8 cellular contexts compared by ENCODE assay signal in the genomic region with DNA sequence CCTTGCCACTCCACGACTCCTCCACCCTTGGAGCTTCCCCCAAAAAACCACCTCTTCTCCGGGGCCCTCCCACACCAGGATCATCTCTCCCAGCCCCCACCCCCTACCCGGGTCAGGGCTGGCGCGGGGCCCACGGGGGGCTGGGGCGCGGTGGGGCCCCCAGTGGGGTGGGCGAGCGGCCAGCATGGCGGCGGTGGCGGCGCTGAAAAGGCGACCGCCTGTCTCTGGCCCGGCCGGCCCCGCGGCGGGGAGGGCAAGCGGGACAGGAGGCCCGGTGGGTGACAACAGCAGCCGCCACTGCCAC. TPM values are rescaled to one million over a fixed set of nuclear protein-coding genes. Genes with fewer than 3 reads are reported as not detected.
DNase-seq lines count a peak whose midpoint lies in the region; ATAC-seq and TF ChIP-seq lines count a peak whose summit lies in the region.

No MANE protein-coding gene starts in this region.

- H3K4me2 ChIP-seq in skeletal muscle satellite cell (ENCODE audit: low read length), result peak overlapping the region; percentile 86

- peaks cover 69% of the 10 kb centered on the region for H3K36me3 ChIP-seq in SK-N-MC (ENCODE audit: insufficient read depth, low read length)
- H3K36me3 ChIP-seq in skeletal muscle satellite cell (ENCODE audit: insufficient read depth, low read length), result peaks cover 59% of the 10 kb centered on the region

- H3K27ac ChIP-seq in SK-N-MC, result peak overlapping the region; percentile 42; the same call in 1 of the 2 replicates

- DNase-seq in SK-N-MC (ENCODE audit: low read depth, low spot score), result no peak
- no peak for DNase-seq in fibroblast of villous mesenchyme (ENCODE audit: low read depth)
- no peak for DNase-seq in stimulated activated CD4-positive, alpha-beta T cell treated with anti-CD3 and anti-CD28 coated beads, Interleukin-4, amount 100 ng/mL, for 1 hour
- no peak for DNase-seq in DMS153 (lab: John Stamatoyannopoulos, UW)

- H3K9me3 ChIP-seq in SK-N-MC (ENCODE audit: low read depth, low read length) (no peaks in the 10 kb centered on the region), skeletal muscle satellite cell (replicated peaks; ENCODE audit: low read length) (no peaks in the 10 kb centered on the region)

- no peak for TF ChIP-seq CTCF in fibroblast of villous mesenchyme (IDR thresholded peaks at IDR 0.05; ENCODE audit: insufficient read depth, low read depth, low read length)

- no peaks in the 10 kb centered on the region for H3K27me3 ChIP-seq in skeletal muscle satellite cell (ENCODE audit: control insufficient read depth, insufficient read depth, low read length)

- H3K4me3 ChIP-seq in SK-N-MC (peak overlapping the region; percentile 100), fibroblast of villous mesenchyme (ENCODE audit: low read depth, low read length) (peak overlapping the region; percentile 85), skeletal muscle satellite cell (ENCODE audit: low read length) (peak overlapping the region; percentile 86)

- H3K9ac ChIP-seq in SK-N-MC (ENCODE audit: insufficient read length) (peak overlapping the region; percentile 70), skeletal muscle satellite cell (ENCODE audit: low read depth, low read length) (peak overlapping the region; percentile 86)

- peaks cover 13% of the 10 kb centered on the region for H3K4me1 ChIP-seq in skeletal muscle satellite cell (ENCODE audit: control insufficient read depth, insufficient read depth, low read length)

- ATAC-seq in GM18520 (IDR thresholded peaks at IDR 0.05; ENCODE audit: unreplicated experiment) (peak; percentile 1), GM19452 (IDR thresholded peaks at IDR 0.05; ENCODE audit: unreplicated experiment) (no peak), GM21576 (IDR thresholded peaks at IDR 0.05; ENCODE audit: unreplicated experiment) (no peak)

RNA-seq across cellular contexts. Expression of a gene that starts 0.8 kb away (rescaled TPM):
- total RNA-seq in fibroblast of villous mesenchyme, result 9.7 and 10.4 TPM in 2 replicates
- 7.0 and 10.1 TPM in 2 replicates for total RNA-seq in skeletal muscle satellite cell (2012; rRNA removed)

RNA-seq across cellular contexts. Expression of a gene that starts 13.1 kb away (rescaled TPM):
- 83.3 and 114 TPM in 2 replicates for total RNA-seq in fibroblast of villous mesenchyme
- total RNA-seq in skeletal muscle satellite cell (2012; rRNA removed), result 201 and 243 TPM in 2 replicates

RNA-seq across cellular contexts. Expression of a gene that starts 54.5 kb away (rescaled TPM):
- total RNA-seq in fibroblast of villous mesenchyme, result not detected in 2 replicates
- not detected in 2 replicates for total RNA-seq in skeletal muscle satellite cell (2012; rRNA removed)
